8 cellular contexts compared by ENCODE assay signal in the genomic region with DNA sequence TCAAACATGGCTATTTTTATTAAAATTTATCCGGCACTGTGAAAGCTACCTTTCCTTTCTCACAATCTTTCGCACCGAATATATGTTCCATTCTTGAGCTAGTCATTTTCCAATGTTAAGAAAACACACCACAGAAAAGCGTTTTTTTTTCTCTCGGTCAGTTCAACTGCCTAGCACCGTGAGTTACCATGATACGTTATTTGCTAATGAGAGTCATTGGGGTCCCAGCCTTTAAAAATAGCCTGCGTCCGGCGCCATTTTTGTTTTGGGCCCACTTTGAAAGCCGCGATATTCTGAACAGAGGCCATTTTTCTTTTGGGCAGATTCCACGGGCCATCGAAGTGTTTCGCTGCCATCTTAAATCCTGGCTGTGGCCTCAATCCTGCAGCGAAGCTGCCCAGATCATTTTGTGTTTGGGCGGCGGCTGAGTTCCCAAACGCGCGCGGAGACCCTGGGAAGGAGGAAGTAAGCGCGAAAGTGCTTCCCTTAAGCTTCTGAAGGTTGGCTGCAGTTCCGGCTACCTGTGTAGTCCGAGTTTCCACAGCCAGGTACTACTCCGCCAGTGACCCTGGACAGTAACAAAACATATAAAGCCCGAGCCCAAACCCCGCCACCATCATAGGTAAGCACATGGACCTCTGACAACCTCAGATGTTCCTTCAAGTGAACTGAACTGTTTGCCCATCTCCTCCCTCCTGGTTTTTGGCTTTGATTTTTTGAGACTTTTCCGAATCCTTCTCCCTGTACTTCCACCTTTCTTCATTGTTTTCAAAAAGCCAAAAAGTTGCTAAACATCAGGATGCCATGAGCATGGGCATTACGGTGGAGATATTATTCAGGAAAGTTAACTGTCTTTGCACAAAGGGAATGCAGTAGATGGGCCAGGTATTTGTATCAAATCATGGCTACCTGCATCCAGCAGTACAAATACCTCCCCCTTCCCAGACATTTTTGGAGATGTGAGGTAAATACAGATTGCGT. TPM values are rescaled to one million over a fixed set of nuclear protein-coding genes. Genes with fewer than 3 reads are reported as not detected.
A peak's percentile ranks its signal among the peaks of the same experiment; 100 is the strongest.
DNase-seq lines count a peak whose midpoint lies in the region; ATAC-seq, FAIRE-seq and TF ChIP-seq lines count a peak whose summit lies in the region.

Gene SLX4IP, plus strand, starts transcription at position 474 of the 981 bp plus-strand sequence. CDS start 22,900 bp downstream, outside the sequence.

- peak; percentile 98 for DNase-seq in COR-L47 (lab: John Stamatoyannopoulos, UW)
- peak; percentile 80 for DNase-seq in HTR-8/SVneo (ENCODE audit: insufficient read length, low spot score)
- DNase-seq in NOMO-1 treated with DMSO at 0.1 percent for 48 hours (lab: John Stamatoyannopoulos, UW; ENCODE audit: unreplicated experiment) = peak; percentile 94
- DNase-seq in activated CD8-positive, alpha-beta memory T cell treated with anti-CD3 and anti-CD28 coated beads, Interleukin-2, amount 10 ng/mL, durations not matched to agents 7 days and 5 days = peak; percentile 91
- DNase-seq in H1 (ENCODE audit: low read depth in 1 of 2, low spot score in 2 of 2) = peak; percentile 83 to 85
- peak; percentile 73 to 79 for DNase-seq in memory B cell (ENCODE audit: low spot score in 2 of 2)
- peak; percentile 51 for DNase-seq in stimulated activated CD8-positive, alpha-beta memory T cell treated with anti-CD3 and anti-CD28 coated beads, Interleukin-12 subunit alpha, Interleukin-12 subunit beta, amount 100 ng/mL, for 24 hours (ENCODE audit: extremely low read depth)

- H2BK5ac ChIP-seq in H1 (ENCODE audit: low read depth, low read length) = peak within 1 kb of the TSS; percentile 92; the same call in 1 of the 2 replicates

- peak within 1 kb of the TSS; percentile 57 to 88 (median 76) for H3K4me3 ChIP-seq in H1 (ENCODE audit: extremely low read depth in 1 of 4, insufficient read depth in 2 of 4, low read depth in 3 of 4, low read length in 4 of 4)

- no peak within 1 kb of the TSS for H2BK20ac ChIP-seq in H1 (ENCODE audit: low read length)

- H3K14ac ChIP-seq in H1 (ENCODE audit: insufficient read length) = no peak within 1 kb of the TSS

- H4K5ac ChIP-seq in H1 (ENCODE audit: insufficient read length, low read depth, low read length) = peak within 1 kb of the TSS; percentile 62

- no peak within 1 kb of the TSS; the same call in 1 of the 2 replicates for H2AK5ac ChIP-seq in H1 (ENCODE audit: low read depth, low read length)

- H2BK15ac ChIP-seq in H1 (ENCODE audit: low read length) = no peak within 1 kb of the TSS

- TF ChIP-seq CTCF in H1 (IDR thresholded peaks at IDR 0.05; ENCODE audit: control extremely low read depth in 1 of 3, insufficient read depth in 1 of 3, low read depth in 1 of 3, low read length in 3 of 3) = no peak

- H3K79me1 ChIP-seq in H1 (ENCODE audit: low read depth, low read length) = peaks cover 8% of the 10 kb centered on the region; the same call in 1 of the 2 replicates

- H3K27ac ChIP-seq in H1 (ENCODE audit: low read depth, low read length) = peak within 1 kb of the TSS; percentile 72

- ATAC-seq in GM21381 (IDR thresholded peaks at IDR 0.05; ENCODE audit: unreplicated experiment) = peak; percentile 52
- peak; percentile 77 for ATAC-seq in activated CD8-positive, alpha-beta memory T cell treated with anti-CD3 and anti-CD28 coated beads, Interleukin-2, amount 10 ng/mL, durations not matched to agents 7 days and 5 days
- ATAC-seq in memory B cell (ENCODE audit: low read depth) = peak; percentile 64

- 0 out of 4 replicates have a peak, but pooled peaks of 1 of the 2 experiments have one; percentile 4 for TF ChIP-seq RAD21 in H1 (IDR thresholded peaks at IDR 0.05 in 1 of 2, conservative IDR thresholded peaks at IDR 0.05 in 1 of 2; ENCODE audit: low read depth in 2 of 2, low read length in 2 of 2)

- no peak within 1 kb of the TSS for H4K8ac ChIP-seq in H1 (ENCODE audit: extremely low read depth, insufficient read depth, low read length)

- peaks cover 0 to 2% (median 0%) of the 10 kb centered on the region in 4 experiments; a peak in 1 of 8 replicates for H3K36me3 ChIP-seq in H1 (ENCODE audit: control insufficient read depth in 2 of 4, insufficient read depth in 4 of 4, low read length in 3 of 4)

- no peak within 1 kb of the TSS for H3K56ac ChIP-seq in H1 (replicated peaks; ENCODE audit: insufficient read length, low read depth, low read length)

- FAIRE-seq in HTR-8/SVneo (lab: Jason Lieb, UNC) (peak; percentile 70), H1 (lab: Jason Lieb, UNC) (peak; percentile 50)

- no peak within 1 kb of the TSS for H2BK12ac ChIP-seq in H1 (ENCODE audit: low read depth, low read length)

- peaks cover 10% of the 10 kb centered on the region for H3K23me2 ChIP-seq in H1 (ENCODE audit: low read depth, low read length)

- peak within 1 kb of the TSS; percentile 92 for H3K4me3 Mint-ChIP-seq in activated CD8-positive, alpha-beta memory T cell treated with anti-CD3 and anti-CD28 coated beads, Interleukin-2, amount 10 ng/mL, durations not matched to agents 7 days and 5 days
- H3K4me3 Mint-ChIP-seq in memory B cell = peak within 1 kb of the TSS; percentile 95

- WGBS in H1 (ENCODE audit: extremely low coverage in 1 of 2, insufficient coverage in 1 of 2, insufficient read length in 1 of 2, insufficient replicate concordance in 2 of 2, low coverage in 1 of 2, low lambda C conversion rate in 2 of 2, missing lambda C conversion rate in 1 of 2), 2 experiments = 2% methylated on average over 32 of the region's 32 CpGs; no CpG with 5 or more reads in 1 of the 2 experiments

- H3K27ac Mint-ChIP-seq in activated CD8-positive, alpha-beta memory T cell treated with anti-CD3 and anti-CD28 coated beads, Interleukin-2, amount 10 ng/mL, durations not matched to agents 7 days and 5 days = peak within 1 kb of the TSS; percentile 94
- H3K27ac Mint-ChIP-seq in memory B cell = peak within 1 kb of the TSS; percentile 93

- peaks cover 0 to 56% of the 10 kb centered on the region in 2 experiments; a peak in 2 of 4 replicates for H3K79me2 ChIP-seq in H1 (ENCODE audit: control insufficient read depth in 1 of 2, insufficient read depth in 2 of 2, low read length in 2 of 2)

- H3K4me1 Mint-ChIP-seq in activated CD8-positive, alpha-beta memory T cell treated with anti-CD3 and anti-CD28 coated beads, Interleukin-2, amount 10 ng/mL, durations not matched to agents 7 days and 5 days = peaks cover 54% of the 10 kb centered on the region
- peaks cover 26% of the 10 kb centered on the region for H3K4me1 Mint-ChIP-seq in memory B cell

- no peaks in the 10 kb centered on the region for H3K27me3 ChIP-seq in H1 (replicated peaks in 1 of 4; ENCODE audit: control insufficient read depth in 3 of 4, extremely low read depth in 1 of 4, insufficient read depth in 3 of 4, low read length in 3 of 4)

- peak within 1 kb of the TSS; percentile 48; the same call in 1 of the 2 replicates for H3K18ac ChIP-seq in H1 (ENCODE audit: extremely low read depth, low read length)

- no peaks in the 10 kb centered on the region for H3K9me3 Mint-ChIP-seq in activated CD8-positive, alpha-beta memory T cell treated with anti-CD3 and anti-CD28 coated beads, Interleukin-2, amount 10 ng/mL, durations not matched to agents 7 days and 5 days (ENCODE audit: low read depth)
- no peaks in the 10 kb centered on the region for H3K9me3 Mint-ChIP-seq in memory B cell

- no peak within 1 kb of the TSS for H4K91ac ChIP-seq in H1 (replicated peaks; ENCODE audit: insufficient read length, low read length)

- H3K4me2 ChIP-seq in H1 (ENCODE audit: insufficient read depth in 1 of 2, low read depth in 2 of 2, low read length in 2 of 2) = peak within 1 kb of the TSS; percentile 88 to 97

- no peaks in the 10 kb centered on the region for H3K9me3 ChIP-seq in H1 (ENCODE audit: insufficient read depth in 2 of 2, low read depth in 1 of 2, low read length in 1 of 2)

- peak in 1 of 2 experiments; percentile 88; a peak in 2 of 3 replicates for TF ChIP-seq POLR2A in H1 (IDR thresholded peaks at IDR 0.05; ENCODE audit: control extremely low read depth in 1 of 2, low read depth in 2 of 2, low read length in 2 of 2)

- H2BK120ac ChIP-seq in H1 (replicated peaks; ENCODE audit: low read depth, low read length) = no peak within 1 kb of the TSS

- H4K20me1 ChIP-seq in H1 (replicated peaks in 1 of 2; ENCODE audit: control insufficient read depth in 1 of 2, insufficient read depth in 2 of 2, low read length in 2 of 2) = peaks cover 0 to under 1% of the 10 kb centered on the region in 2 experiments

- TF ChIP-seq EP300 in H1 (IDR thresholded peaks at IDR 0.05; ENCODE audit: borderline replicate concordance in 1 of 2, low read depth in 2 of 2, low read length in 2 of 2) = peak in 1 of 2 experiments; percentile 45; a peak in 1 of 3 replicates

- H3K4me1 ChIP-seq in H1 (replicated peaks in 1 of 4; ENCODE audit: control insufficient read depth in 3 of 4, insufficient read depth in 4 of 4, low read length in 3 of 4) = no peaks in the 10 kb centered on the region

- POLR2A ChIA-PET in H1 (lab: Charles Lee; ENCODE audit: partially characterized antibody) = interaction anchor here (0.7 to 2.3 kb wide), 17 partner anchors 9 to 1008 kb away, joined by 3 to 10 read pairs (median 4); partner anchors contain the start of genes ANKEF1 and PAK5

- no peaks in the 10 kb centered on the region for H3K27me3 Mint-ChIP-seq in activated CD8-positive, alpha-beta memory T cell treated with anti-CD3 and anti-CD28 coated beads, Interleukin-2, amount 10 ng/mL, durations not matched to agents 7 days and 5 days
- H3K27me3 Mint-ChIP-seq in memory B cell = no peaks in the 10 kb centered on the region

- H3K23ac ChIP-seq in H1 (ENCODE audit: insufficient read length) = no peak within 1 kb of the TSS

- CTCF ChIA-PET in activated CD8-positive, alpha-beta memory T cell treated with anti-CD3 and anti-CD28 coated beads, Interleukin-2, amount 10 ng/mL, durations not matched to agents 7 days and 5 days (lab: Charles Lee) = interaction anchor here (0.6 to 1.9 kb wide), 9 partner anchors 18 to 236 kb away, joined by 3 to 9 read pairs (median 5); no protein-coding TSS in a partner anchor
- CTCF ChIA-PET in H1 (lab: Charles Lee; ENCODE audit: partially characterized antibody) = interaction anchor here (0.5 to 2.2 kb wide), 7 partner anchors 10 to 514 kb away, joined by 3 to 6 read pairs (median 3); no protein-coding TSS in a partner anchor

- H2AFZ ChIP-seq in H1 (ENCODE audit: low read length) = peak within 1 kb of the TSS; percentile 40; the same call in 1 of the 2 replicates

- H3K4ac ChIP-seq in H1 (replicated peaks; ENCODE audit: insufficient read length, low read depth, low read length) = no peak within 1 kb of the TSS

- no peaks in the 10 kb centered on the region for H3K36me3 Mint-ChIP-seq in activated CD8-positive, alpha-beta memory T cell treated with anti-CD3 and anti-CD28 coated beads, Interleukin-2, amount 10 ng/mL, durations not matched to agents 7 days and 5 days
- no peaks in the 10 kb centered on the region for H3K36me3 Mint-ChIP-seq in memory B cell

- H3K9ac ChIP-seq in H1 (replicated peaks in 1 of 4; ENCODE audit: extremely low read depth in 1 of 4, low read depth in 3 of 4, low read length in 3 of 4) = peak within 1 kb of the TSS; percentile 53 to 63 (median 62)

RNA-seq across cellular contexts. Expression of gene SLX4IP, which starts in this region (rescaled TPM):
- 1 to 10 TPM; 6.0 to 6.1 TPM for total RNA-seq in activated CD8-positive, alpha-beta memory T cell treated with anti-CD3 and anti-CD28 coated beads, Interleukin-2, amount 10 ng/mL, durations not matched to agents 7 days and 5 days
- 8.7 and 9.4 TPM in 2 replicates for total RNA-seq in H1 (2021; fragmentation: NEBNext Ultra II Directional; extraction: Animal tissue kit (Norgen Biotek cat#: 25700))
- polyA plus RNA-seq in H1 (2011; rRNA removed) = 1.7 and 2.4 TPM in 2 replicates
- polyA plus RNA-seq in H1 (2011; cell fraction: cytosol; rRNA removed) = 2.3 TPM
- polyA plus RNA-seq in H1 (2011; cell fraction: nucleus; rRNA removed) = 4.1 TPM
- 2.6 to 4.5 TPM (median 2.8 TPM) in 4 replicates for polyA plus RNA-seq in H1 (2012, experiment 1 of 2)
- polyA plus RNA-seq in H1 (2012, experiment 2 of 2) = 0.31 TPM
- 3.5 TPM for polyA plus RNA-seq in H1 (2013, experiment 1 of 2)
- 3.6 TPM for polyA plus RNA-seq in H1 (2013, experiment 2 of 2)
- polyA minus RNA-seq in H1 (2011; rRNA and poly(A)+ RNA removed) = 11.9 and 12.4 TPM in 2 replicates
- polyA minus RNA-seq in H1 (2011; cell fraction: cytosol; rRNA and poly(A)+ RNA removed) = 6.4 TPM
- 9.1 TPM for polyA minus RNA-seq in H1 (2011; cell fraction: nucleus; rRNA and poly(A)+ RNA removed)

Comparison
In these comparisons a context has a peak if more than half of its experiments do, and no peak if none do; other contexts are left out.
1. Peak in every context shown above with its lines: DNase-seq, ATAC-seq, H3K4me3 ChIP-seq and H3K27ac ChIP-seq.